In the genomic region with DNA sequence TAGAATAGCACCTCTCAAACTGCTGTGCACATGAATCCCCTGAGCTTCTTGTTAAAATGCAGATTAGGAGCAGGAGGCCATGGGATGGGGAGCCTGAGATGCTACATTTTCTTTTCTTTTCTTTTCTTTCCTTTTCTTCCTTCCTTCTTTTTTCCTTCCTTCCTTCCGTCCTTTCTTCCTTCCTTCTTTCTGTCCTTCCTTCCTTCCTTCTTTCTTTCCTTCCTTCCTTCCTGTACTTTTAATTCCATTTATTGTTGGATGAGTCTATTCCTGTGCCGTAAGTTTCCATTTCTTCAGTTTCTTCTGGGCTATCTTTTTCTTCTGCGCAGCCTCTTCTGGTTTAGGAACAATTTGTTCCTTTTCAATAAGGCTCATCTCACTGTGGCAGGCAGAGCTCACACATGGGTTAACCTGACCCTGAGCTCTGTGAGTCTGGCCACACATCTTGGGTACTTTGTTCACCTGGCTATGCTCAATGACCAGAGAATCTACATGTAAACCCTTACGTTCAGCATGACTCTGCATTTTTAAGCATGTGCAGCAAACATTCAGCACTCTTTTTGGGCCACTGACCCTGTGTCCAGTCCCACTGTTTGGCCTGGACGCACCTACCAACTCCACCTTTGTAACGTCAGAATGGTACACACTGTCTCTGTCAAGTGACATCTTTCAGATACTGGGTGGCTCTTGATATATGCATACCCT, we compare ENCODE assay signal across 24 cellular contexts.
"Had no signal": no experiment of that assay in that cellular context is flagged by ENCODE, and none has a peak within 500 bp of the region (broad histone marks: within the 10 kb centered on the region; RNA-seq: fewer than 3 reads in every experiment).

No MANE protein-coding gene starts in this region.

- H3K4me3 ChIP-seq: ascending aorta, body of pancreas, coronary artery, SJSA1 had no signal

- DNase-seq: activated CD4-positive, alpha-beta T cell treated with anti-CD3 and anti-CD28 coated beads for 4 hours; activated CD8-positive, alpha-beta memory T cell treated with anti-CD3 and anti-CD28 coated beads, Interleukin-2, amount 50 U/mL, for 4 hours; activated CD8-positive, alpha-beta T cell treated with anti-CD3 and anti-CD28 coated beads for 36 hours; activated effector memory CD4-positive, alpha-beta T cell treated with Interleukin-2 at 50 U/mL for 16 hours; activated naive CD8-positive, alpha-beta T cell treated with anti-CD3 and anti-CD28 coated beads, Interleukin-2, amount 50 U/mL, for 24 hours; amniotic stem cell; body of pancreas; central memory CD4-positive, alpha-beta T cell; Karpas-422; MM.1S; NCI-H146; NCI-H1930; NCI-H2107; NCI-H510A; NCI-H526 treated with DMSO at 0.1 percent for 48 hours; NCI-H82; OCI-M1; RPMI8226 had no signal

- H3K27ac ChIP-seq: ascending aorta, body of pancreas, coronary artery, SJSA1 had no signal

- H3K36me3 ChIP-seq: ascending aorta, SJSA1 had no signal

- H3K27me3 ChIP-seq: ascending aorta, body of pancreas had no signal

- ATAC-seq: activated CD4-positive, CD25-positive, alpha-beta regulatory T cell treated with anti-CD3 and anti-CD28 coated beads, Interleukin-2, amount 50 U/mL, for 24 hours; activated CD8-positive, alpha-beta T cell treated with anti-CD3 and anti-CD28 coated beads for 36 hours; activated naive CD8-positive, alpha-beta T cell treated with anti-CD3 and anti-CD28 coated beads, Interleukin-2, amount 50 U/mL, for 24 hours; body of pancreas; Panc1 had no signal

- FAIRE-seq: bronchial epithelial cell had no signal

- H3K9me3 ChIP-seq: ascending aorta, body of pancreas, SJSA1 had no signal

- H3K4me1 ChIP-seq: ascending aorta, body of pancreas, SJSA1 had no signal
